In genomic region chr4:3433138-3433869, GRCh38 we compare ENCODE assay signal across 1 cellular context.
A peak's percentile ranks its signal among the peaks of the same experiment; 100 is the strongest.
TF ChIP-seq lines count a peak whose summit lies in the region.

No MANE protein-coding gene starts in this region.

TF ChIP-seq in HepG2, 621 proteins besides CTCF, POLR2A, EP300 and RAD21:
- peak; percentile 76 for TF ChIP-seq AGO2 (optimal IDR thresholded peaks at IDR 0.05; ENCODE audit: low read depth, low read length)
- TF ChIP-seq ZSCAN31 (CRISPR knock-in tag; IDR thresholded peaks at IDR 0.05; ENCODE audit: low read depth): no peak
- no peak for TF ChIP-seq HNRNPLL (IDR thresholded peaks at IDR 0.05; ENCODE audit: low read depth, low read length, poor library complexity, severe bottlenecking)
- 0 out of 2 replicates have a peak, but pooled peaks have one; percentile 77 for TF ChIP-seq DNMT1 (CRISPR knock-in tag; IDR thresholded peaks at IDR 0.05)
- TF ChIP-seq IKZF4 (CRISPR knock-in tag; IDR thresholded peaks at IDR 0.05; ENCODE audit: borderline replicate concordance, low read depth, not compliant biosample characterization): no peak
- TF ChIP-seq HNRNPL (IDR thresholded peaks at IDR 0.05; ENCODE audit: low read depth, low read length): peak; percentile 74; the same call in 1 of the 2 replicates
- no peak for TF ChIP-seq LBX2 (CRISPR knock-in tag; IDR thresholded peaks at IDR 0.05; ENCODE audit: borderline replicate concordance)
- no peak for TF ChIP-seq PCBP2 (optimal IDR thresholded peaks at IDR 0.05; ENCODE audit: low read depth, low read length, poor library complexity, severe bottlenecking)
- TF ChIP-seq ZKSCAN1 (IDR thresholded peaks at IDR 0.05; ENCODE audit: low read length): no peak
- TF ChIP-seq FOXO4 (CRISPR knock-in tag; conservative IDR thresholded peaks at IDR 0.05): no peak
- TF ChIP-seq, protein P1, sequence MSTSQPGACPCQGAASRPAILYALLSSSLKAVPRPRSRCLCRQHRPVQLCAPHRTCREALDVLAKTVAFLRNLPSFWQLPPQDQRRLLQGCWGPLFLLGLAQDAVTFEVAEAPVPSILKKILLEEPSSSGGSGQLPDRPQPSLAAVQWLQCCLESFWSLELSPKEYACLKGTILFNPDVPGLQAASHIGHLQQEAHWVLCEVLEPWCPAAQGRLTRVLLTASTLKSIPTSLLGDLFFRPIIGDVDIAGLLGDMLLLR (CRISPR knock-in tag; IDR thresholded peaks at IDR 0.05): no peak
- peak; percentile 52; the same call in 1 of the 2 replicates for TF ChIP-seq AKAP8 (CRISPR knock-in tag; IDR thresholded peaks at IDR 0.05)
- no peak for TF ChIP-seq MIER2 (CRISPR knock-in tag; IDR thresholded peaks at IDR 0.05)
